1 cellular context compared by ENCODE assay signal in genomic region chr18:50869150-50869549, GRCh38.
TF ChIP-seq lines count a peak whose summit lies in the region.

No MANE protein-coding gene starts in this region.

TF ChIP-seq in H1, 55 proteins besides CTCF, POLR2A, EP300 and RAD21:
- TF ChIP-seq EZH2 (IDR thresholded peaks at IDR 0.05; ENCODE audit: low read depth, low read length, severe bottlenecking) (no peak), NRF1 (IDR thresholded peaks at IDR 0.05; ENCODE audit: low read depth, low read length) (no peak), FOSL1 (IDR thresholded peaks at IDR 0.05; ENCODE audit: insufficient read depth, low read depth, low read length) (no peak), HDAC6 (IDR thresholded peaks at IDR 0.05; ENCODE audit: low read depth, low read length) (no peak), CBX8 (IDR thresholded peaks at IDR 0.05; ENCODE audit: borderline replicate concordance, low read depth, low read length) (no peak), KDM4A (IDR thresholded peaks at IDR 0.05; ENCODE audit: low read depth, low read length, severe bottlenecking) (no peak), TCF12 (IDR thresholded peaks at IDR 0.05; ENCODE audit: low read depth, low read length) (no peak)
TF ChIP-seq in H1: peak in this region for 0.
